In genomic region chr20:33679758-33680485, GRCh38 we compare ENCODE assay signal across 1 cellular context.
TF ChIP-seq lines count a peak whose summit lies in the region.

No MANE protein-coding gene starts in this region.

TF ChIP-seq in HepG2, 621 proteins besides CTCF, POLR2A, EP300 and RAD21:
- no peak for TF ChIP-seq HDAC2 (CRISPR knock-in tag; IDR thresholded peaks at IDR 0.05)
- peak; percentile 75 for TF ChIP-seq AGO2 (optimal IDR thresholded peaks at IDR 0.05; ENCODE audit: low read depth, low read length)
- no peak for TF ChIP-seq ZFP82 (CRISPR knock-in tag; IDR thresholded peaks at IDR 0.05; ENCODE audit: borderline replicate concordance)
- TF ChIP-seq ZNF687 (CRISPR knock-in tag; IDR thresholded peaks at IDR 0.05), result peak; percentile 30; the same call in 1 of the 2 replicates
- no peak for TF ChIP-seq E2F1 (CRISPR knock-in tag; IDR thresholded peaks at IDR 0.05)
- no peak for TF ChIP-seq ZNF264 (CRISPR knock-in tag; IDR thresholded peaks at IDR 0.05)
- no peak for TF ChIP-seq ZBTB14 (CRISPR knock-in tag; IDR thresholded peaks at IDR 0.05)
- no peak for TF ChIP-seq PRDM15 (CRISPR knock-in tag; IDR thresholded peaks at IDR 0.05)
- no peak for TF ChIP-seq NONO (IDR thresholded peaks at IDR 0.05)
- 0 out of 2 replicates have a peak, but pooled peaks have one; percentile 32 for TF ChIP-seq NONO (CRISPR knock-in tag; conservative IDR thresholded peaks at IDR 0.05)
- TF ChIP-seq TRIM22 (IDR thresholded peaks at IDR 0.05), result no peak
- TF ChIP-seq ZSCAN21 (CRISPR knock-in tag; IDR thresholded peaks at IDR 0.05; ENCODE audit: borderline replicate concordance), result no peak
- TF ChIP-seq ATF7 (IDR thresholded peaks at IDR 0.05), result peak; percentile 84
- TF ChIP-seq ATF7 (CRISPR knock-in tag; IDR thresholded peaks at IDR 0.05), result no peak
- TF ChIP-seq SIN3B (IDR thresholded peaks at IDR 0.05; ENCODE audit: low read length), result no peak
- 0 out of 2 replicates have a peak, but pooled peaks have one; percentile 22 for TF ChIP-seq ZFP91 (CRISPR knock-in tag; IDR thresholded peaks at IDR 0.05; ENCODE audit: borderline replicate concordance)
- peak; percentile 37; the same call in 1 of the 2 replicates for TF ChIP-seq CREB1 (IDR thresholded peaks at IDR 0.05)
- TF ChIP-seq CREB1 (CRISPR knock-in tag; IDR thresholded peaks at IDR 0.05), result no peak
